13 cellular contexts compared by ENCODE assay signal in the genomic region with DNA sequence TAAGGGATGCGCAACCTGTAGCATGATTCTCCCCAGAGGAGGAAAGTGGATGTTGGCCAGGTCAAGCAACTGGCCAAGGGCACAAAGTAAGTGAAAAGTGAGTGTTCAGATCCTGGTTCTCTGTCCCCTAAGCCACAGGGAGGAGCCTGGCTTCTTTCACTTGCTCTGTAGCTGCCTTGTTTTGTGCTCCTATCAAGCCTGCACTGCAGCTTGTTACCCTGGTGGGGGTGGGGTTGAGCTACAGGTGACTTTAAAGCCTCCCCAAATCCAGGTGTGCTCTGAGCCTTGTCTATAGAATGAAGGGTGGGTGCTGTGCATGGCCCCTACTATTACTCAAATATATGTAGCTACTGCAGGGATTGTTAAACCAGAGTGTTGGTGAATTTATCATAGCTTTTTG. TPM values are rescaled to one million over a fixed set of nuclear protein-coding genes. Genes with fewer than 3 reads are reported as not detected.
DNase-seq lines count a peak whose midpoint lies in the region; TF ChIP-seq lines count a peak whose summit lies in the region.
"Had no signal": no experiment of that assay in that cellular context is flagged by ENCODE, and none has a peak within 500 bp of the region (broad histone marks: within the 10 kb centered on the region; RNA-seq: fewer than 3 reads in every experiment).

No MANE protein-coding gene starts in this region.

- no peak overlapping the region for H3K27ac Mint-ChIP-seq in activated CD4-positive, alpha-beta T cell treated with anti-CD3 and anti-CD28 coated beads, Interleukin-2, amount 10 ng/mL, durations not matched to agents 7 days and 5 days
- H3K27ac Mint-ChIP-seq in activated CD4-positive, alpha-beta T cell treated with anti-CD3 and anti-CD28 coated beads, Interleukin-2, amount 10 ng/mL, durations not matched to agents 24 days and 14 days, result no peak overlapping the region
- H3K27ac Mint-ChIP-seq: activated naive CD8-positive, alpha-beta T cell treated with anti-CD3 and anti-CD28 coated beads, Interleukin-2, amount 10 ng/mL, durations not matched to agents 7 days and 5 days; T-helper 17 cell had no signal

- intact Hi-C loops in activated CD4-positive, alpha-beta T cell treated with anti-CD3 and anti-CD28 coated beads, Interleukin-2, amount 10 ng/mL, durations not matched to agents 24 days and 14 days (cut with micrococcal nuclease), result no loop called here

- H3K36me3 Mint-ChIP-seq in activated CD4-positive, alpha-beta T cell treated with anti-CD3 and anti-CD28 coated beads, Interleukin-2, amount 10 ng/mL, durations not matched to agents 7 days and 5 days (ENCODE audit: low read depth), result no peaks in the 10 kb centered on the region
- H3K36me3 Mint-ChIP-seq in activated CD4-positive, alpha-beta T cell treated with anti-CD3 and anti-CD28 coated beads, Interleukin-2, amount 10 ng/mL, durations not matched to agents 24 days and 14 days (ENCODE audit: low read depth), result no peaks in the 10 kb centered on the region
- H3K36me3 Mint-ChIP-seq: activated naive CD8-positive, alpha-beta T cell treated with anti-CD3 and anti-CD28 coated beads, Interleukin-2, amount 10 ng/mL, durations not matched to agents 7 days and 5 days had no signal

- peaks cover 16% of the 10 kb centered on the region for H3K27me3 Mint-ChIP-seq in activated CD4-positive, alpha-beta T cell treated with anti-CD3 and anti-CD28 coated beads, Interleukin-2, amount 10 ng/mL, durations not matched to agents 7 days and 5 days
- H3K27me3 Mint-ChIP-seq in activated CD4-positive, alpha-beta T cell treated with anti-CD3 and anti-CD28 coated beads, Interleukin-2, amount 10 ng/mL, durations not matched to agents 24 days and 14 days, result peaks cover 27% of the 10 kb centered on the region

- no peaks in the 10 kb centered on the region for H3K9me3 Mint-ChIP-seq in activated CD4-positive, alpha-beta T cell treated with anti-CD3 and anti-CD28 coated beads, Interleukin-2, amount 10 ng/mL, durations not matched to agents 7 days and 5 days
- no peaks in the 10 kb centered on the region for H3K9me3 Mint-ChIP-seq in activated CD4-positive, alpha-beta T cell treated with anti-CD3 and anti-CD28 coated beads, Interleukin-2, amount 10 ng/mL, durations not matched to agents 24 days and 14 days
- H3K9me3 Mint-ChIP-seq: activated naive CD8-positive, alpha-beta T cell treated with anti-CD3 and anti-CD28 coated beads, Interleukin-2, amount 10 ng/mL, durations not matched to agents 7 days and 5 days had no signal

- no peaks in the 10 kb centered on the region for H3K4me1 Mint-ChIP-seq in activated CD4-positive, alpha-beta T cell treated with anti-CD3 and anti-CD28 coated beads, Interleukin-2, amount 10 ng/mL, durations not matched to agents 7 days and 5 days
- no peaks in the 10 kb centered on the region for H3K4me1 Mint-ChIP-seq in activated CD4-positive, alpha-beta T cell treated with anti-CD3 and anti-CD28 coated beads, Interleukin-2, amount 10 ng/mL, durations not matched to agents 24 days and 14 days
- H3K4me1 Mint-ChIP-seq: activated naive CD8-positive, alpha-beta T cell treated with anti-CD3 and anti-CD28 coated beads, Interleukin-2, amount 10 ng/mL, durations not matched to agents 7 days and 5 days had no signal

- 0 out of 3 replicates have a peak, but pooled peaks have one; percentile 5 for TF ChIP-seq CTCF in GM12872 (IDR thresholded peaks at IDR 0.05; ENCODE audit: insufficient read depth, low read depth, low read length)

- POLR2A ChIA-PET in activated CD4-positive, alpha-beta T cell treated with anti-CD3 and anti-CD28 coated beads, Interleukin-2, amount 10 ng/mL, durations not matched to agents 7 days and 5 days (lab: Charles Lee), result no interaction called here

- in situ Hi-C loops in KBM-7 (cut with MboI; ENCODE audit: low pct_unique_long_range_greater_than_20kb, low sequenced_read_pairs), result no loop called here

- CTCF ChIA-PET in activated CD4-positive, alpha-beta T cell treated with anti-CD3 and anti-CD28 coated beads, Interleukin-2, amount 10 ng/mL, durations not matched to agents 7 days and 5 days (lab: Charles Lee), result interaction anchor here (1.2 kb wide), 1 partner anchor 18 kb away, joined by 5 read pairs; no protein-coding TSS in a partner anchor

- DNase-seq in activated CD4-positive, alpha-beta T cell treated with anti-CD3 and anti-CD28 coated beads, Interleukin-2, amount 10 ng/mL, durations not matched to agents 7 days and 5 days, result peak; percentile 31
- DNase-seq in activated CD4-positive, alpha-beta T cell treated with anti-CD3 and anti-CD28 coated beads, Interleukin-2, amount 10 ng/mL, durations not matched to agents 24 days and 14 days, result no peak
- DNase-seq in RPMI8226 (peak; percentile 65), iPS-NIHi7 (ENCODE audit: extremely low spot score) (peak; percentile 71), KBM-7 (no peak), germinal center (ENCODE audit: low spot score) (no peak), cerebellum (ENCODE audit: low spot score) (no peak)
- DNase-seq: activated naive CD8-positive, alpha-beta T cell treated with anti-CD3 and anti-CD28 coated beads, Interleukin-2, amount 10 ng/mL, durations not matched to agents 7 days and 5 days; KG1; NCI-H1930; stimulated activated CD4-positive, alpha-beta T cell treated with anti-CD3 and anti-CD28 coated beads, Interleukin-2, amount 100 ng/mL, for 24 hours; T-helper 17 cell had no signal

- H3K4me3 Mint-ChIP-seq in activated CD4-positive, alpha-beta T cell treated with anti-CD3 and anti-CD28 coated beads, Interleukin-2, amount 10 ng/mL, durations not matched to agents 7 days and 5 days, result no peak overlapping the region
- no peak overlapping the region for H3K4me3 Mint-ChIP-seq in activated CD4-positive, alpha-beta T cell treated with anti-CD3 and anti-CD28 coated beads, Interleukin-2, amount 10 ng/mL, durations not matched to agents 24 days and 14 days
- H3K4me3 Mint-ChIP-seq: activated naive CD8-positive, alpha-beta T cell treated with anti-CD3 and anti-CD28 coated beads, Interleukin-2, amount 10 ng/mL, durations not matched to agents 7 days and 5 days; T-helper 17 cell had no signal

RNA-seq across cellular contexts. Expression of gene RALGPS1, which starts 32.9 kb away (rescaled TPM):
- total RNA-seq in activated CD4-positive, alpha-beta T cell treated with anti-CD3 and anti-CD28 coated beads, Interleukin-2, amount 10 ng/mL, durations not matched to agents 7 days and 5 days, result 1 to 10 TPM; 1.9 to 2.2 TPM
- 1.7 and 2.0 TPM in 2 replicates for total RNA-seq in activated CD4-positive, alpha-beta T cell treated with anti-CD3 and anti-CD28 coated beads, Interleukin-2, amount 10 ng/mL, durations not matched to agents 24 days and 14 days
- 84.7 TPM for total RNA-seq in cerebellum

Comparison
In these comparisons a context has a peak if more than half of its experiments do, and no peak if none do; other contexts are left out.
1. DNase-seq: peak in activated CD4-positive, alpha-beta T cell treated with anti-CD3 and anti-CD28 coated beads, Interleukin-2, amount 10 ng/mL, durations not matched to agents 7 days and 5 days (single experiment), RPMI8226 (single experiment) and iPS-NIHi7 (single experiment); none in activated CD4-positive, alpha-beta T cell treated with anti-CD3 and anti-CD28 coated beads, Interleukin-2, amount 10 ng/mL, durations not matched to agents 24 days and 14 days (single experiment), KBM-7 (single experiment), germinal center (single experiment) and cerebellum (single experiment).
2. RNA of gene RALGPS1, which starts 32.9 kb away (total RNA-seq): 84.7 TPM in cerebellum (single experiment); 1.9 to 2.2 TPM in activated CD4-positive, alpha-beta T cell treated with anti-CD3 and anti-CD28 coated beads, Interleukin-2, amount 10 ng/mL, durations not matched to agents 7 days and 5 days and 1.7 to 2.0 TPM in activated CD4-positive, alpha-beta T cell treated with anti-CD3 and anti-CD28 coated beads, Interleukin-2, amount 10 ng/mL, durations not matched to agents 24 days and 14 days; every median in the first group is over 10 times any median in the second.